9 cellular contexts compared by ENCODE assay signal in the genomic region with DNA sequence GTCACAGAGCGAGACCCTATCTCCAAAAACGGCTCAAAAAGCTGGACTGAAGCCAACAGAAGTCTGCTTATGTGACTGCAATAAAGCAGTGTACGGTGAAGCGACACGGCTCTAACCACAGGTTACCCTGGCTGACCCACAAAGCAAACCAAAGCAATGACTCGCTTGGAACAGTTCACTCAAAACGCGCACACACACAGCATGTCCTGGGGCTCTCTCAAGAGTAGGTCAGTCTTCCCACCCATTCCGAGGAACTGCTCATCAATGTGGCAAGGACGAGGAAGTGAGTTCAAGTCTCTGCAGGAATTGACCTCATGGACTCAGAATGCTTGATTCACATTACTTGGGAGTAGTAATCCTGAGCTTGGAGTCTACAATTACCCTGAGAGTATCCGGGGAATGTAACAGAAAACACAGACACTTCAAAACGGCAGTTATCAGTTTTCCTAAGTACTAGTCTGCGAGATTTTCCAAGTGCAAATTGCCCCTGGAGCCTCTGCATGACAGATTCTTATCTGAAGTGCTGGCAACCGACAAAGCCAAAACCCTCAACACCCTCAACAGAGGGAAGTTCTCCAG. TPM values are rescaled to one million over a fixed set of nuclear protein-coding genes. Genes with fewer than 3 reads are reported as not detected.
DNase-seq lines count a peak whose midpoint lies in the region; ATAC-seq lines count a peak whose summit lies in the region.
"Had no signal": no experiment of that assay in that cellular context is flagged by ENCODE, and none has a peak within 500 bp of the region (broad histone marks: within the 10 kb centered on the region; RNA-seq: fewer than 3 reads in every experiment).

No MANE protein-coding gene starts in this region.

- H3K27ac Mint-ChIP-seq in dendritic cell treated with granulocyte-macrophage colony-stimulating factor and Interleukin-4, amounts not matched to agents 40 ng/mL and 50 ng/mL, for 4 days = peak overlapping the region; percentile 91

- H3K9me3 Mint-ChIP-seq in dendritic cell treated with granulocyte-macrophage colony-stimulating factor and Interleukin-4, amounts not matched to agents 40 ng/mL and 50 ng/mL, for 4 days = no peaks in the 10 kb centered on the region

- DNase-seq in GM03348 (ENCODE audit: low spot score) (peak; percentile 72), NCI-H226 (peak; percentile 71), skeletal muscle cell (ENCODE audit: low read depth) (peak; percentile 84), iPS-NIHi7 (ENCODE audit: extremely low spot score) (no peak), Karpas-422 (no peak), NCI-H1436 treated with DMSO at 0.1 percent for 48 hours (lab: John Stamatoyannopoulos, UW) (no peak)
- DNase-seq: caudate nucleus had no signal

- no peak overlapping the region for H3K9ac ChIP-seq in Karpas-422 (ENCODE audit: low read length)

- H3K36me3 Mint-ChIP-seq in dendritic cell treated with granulocyte-macrophage colony-stimulating factor and Interleukin-4, amounts not matched to agents 40 ng/mL and 50 ng/mL, for 4 days (ENCODE audit: low read depth) = peaks cover 88% of the 10 kb centered on the region

- peaks cover 45% of the 10 kb centered on the region for H3K36me3 ChIP-seq in Karpas-422 (ENCODE audit: insufficient read depth, low read length)

- H3K4me3 Mint-ChIP-seq in dendritic cell treated with granulocyte-macrophage colony-stimulating factor and Interleukin-4, amounts not matched to agents 40 ng/mL and 50 ng/mL, for 4 days = peak overlapping the region; percentile 59

- H3K4me1 Mint-ChIP-seq in dendritic cell treated with granulocyte-macrophage colony-stimulating factor and Interleukin-4, amounts not matched to agents 40 ng/mL and 50 ng/mL, for 4 days (ENCODE audit: low read depth) = peaks cover 92% of the 10 kb centered on the region

- intact Hi-C loops in dendritic cell treated with granulocyte-macrophage colony-stimulating factor and Interleukin-4, amounts not matched to agents 40 ng/mL and 50 ng/mL, for 4 days (cut with micrococcal nuclease) = loop anchor here (1.0 kb wide), 1 partner anchor 19 kb away; no protein-coding TSS in a partner anchor

- no peak overlapping the region for H2AFZ ChIP-seq in Karpas-422 (ENCODE audit: low read length)

- H3K79me2 ChIP-seq in Karpas-422 (ENCODE audit: low read length) = peaks cover 7% of the 10 kb centered on the region; the same call in 1 of the 2 replicates

- no peak overlapping the region for H3K4me2 ChIP-seq in Karpas-422 (ENCODE audit: low read depth, low read length, poor library complexity, severe bottlenecking)

- H3K27me3 ChIP-seq in Karpas-422 (ENCODE audit: low read length) = no peaks in the 10 kb centered on the region

- no peak overlapping the region for H3K27ac ChIP-seq in Karpas-422 (ENCODE audit: low read length)

- no peaks in the 10 kb centered on the region for H3K27me3 Mint-ChIP-seq in dendritic cell treated with granulocyte-macrophage colony-stimulating factor and Interleukin-4, amounts not matched to agents 40 ng/mL and 50 ng/mL, for 4 days

- H3K4me3 ChIP-seq in skeletal muscle cell (ENCODE audit: low read depth, low read length) (no peak overlapping the region), Karpas-422 (ENCODE audit: low read length) (no peak overlapping the region)

- H3K9me3 ChIP-seq in Karpas-422 (ENCODE audit: low read length) = no peaks in the 10 kb centered on the region

- no peaks in the 10 kb centered on the region; the same call in 1 of the 2 replicates for H4K20me1 ChIP-seq in Karpas-422 (ENCODE audit: insufficient read depth, low read depth, low read length)

- ATAC-seq in GM18502 (IDR thresholded peaks at IDR 0.05; ENCODE audit: poor library complexity, unreplicated experiment) = no peak

- no peaks in the 10 kb centered on the region for H3K9me2 ChIP-seq in Karpas-422 (replicated peaks; ENCODE audit: insufficient read depth, low read length)

- H3K4me1 ChIP-seq in Karpas-422 (ENCODE audit: low read length) = no peaks in the 10 kb centered on the region

RNA-seq across cellular contexts. Expression of gene PELP1, which starts 25.4 kb away (rescaled TPM):
- total RNA-seq in Karpas-422 (2014; rRNA removed; shearing (Covaris generic); ENCODE audit: low replicate concordance) = 27.7 and 34.6 TPM in 2 replicates

RNA-seq across cellular contexts. Expression of gene ARRB2, which starts 31.9 kb away (rescaled TPM):
- total RNA-seq in Karpas-422 (2014; rRNA removed; shearing (Covaris generic); ENCODE audit: low replicate concordance) = 19.1 and 53.9 TPM in 2 replicates

RNA-seq across cellular contexts. Expression of gene ALOX15, which starts 37.1 kb away (rescaled TPM):
- 0.72 and 1.5 TPM in 2 replicates for total RNA-seq in Karpas-422 (2014; rRNA removed; shearing (Covaris generic); ENCODE audit: low replicate concordance)

RNA-seq across cellular contexts. Expression of gene MED11, which starts 52.7 kb away (rescaled TPM):
- 20.3 and 21.0 TPM in 2 replicates for total RNA-seq in Karpas-422 (2014; rRNA removed; shearing (Covaris generic); ENCODE audit: low replicate concordance)

Comparison
In these comparisons a context has a peak if more than half of its experiments do, and no peak if none do; other contexts are left out.
1. DNase-seq: peak in GM03348 (single experiment), NCI-H226 (single experiment) and skeletal muscle cell (single experiment); none in iPS-NIHi7 (single experiment), Karpas-422 (single experiment) and NCI-H1436 treated with DMSO at 0.1 percent for 48 hours (single experiment).